12 cellular contexts compared by ENCODE assay signal in genomic region chr7:80923211-80923612, GRCh38. TPM values are rescaled to one million over a fixed set of nuclear protein-coding genes. Genes with fewer than 3 reads are reported as not detected.
DNase-seq lines count a peak whose midpoint lies in the region; ATAC-seq and TF ChIP-seq lines count a peak whose summit lies in the region.
"Had no signal": no experiment of that assay in that cellular context is flagged by ENCODE, and none has a peak within 500 bp of the region (broad histone marks: within the 10 kb centered on the region; RNA-seq: fewer than 3 reads in every experiment).

No MANE protein-coding gene starts in this region.

- H3K27ac ChIP-seq in 22Rv1: peak overlapping the region; percentile 89
- peak overlapping the region; percentile 93 for H3K27ac ChIP-seq in VCaP
- H3K27ac ChIP-seq: neutrophil had no signal

- TF ChIP-seq CTCF in 22Rv1 (IDR thresholded peaks at IDR 0.05) (no peak), VCaP (conservative IDR thresholded peaks at IDR 0.05) (no peak)

- DNase-seq in NCI-H1092 (lab: John Stamatoyannopoulos, UW): peak; percentile 61
- peak; percentile 65 for DNase-seq in NCI-H2227 (lab: John Stamatoyannopoulos, UW; ENCODE audit: unreplicated experiment)
- DNase-seq in H4 (ENCODE audit: low spot score): no peak
- no peak for DNase-seq in activated CD4-positive, alpha-beta T cell treated with anti-CD3 and anti-CD28 coated beads, Interleukin-2, amount 50 U/mL, for 4 hours
- DNase-seq: activated CD4-positive, alpha-beta T cell treated with anti-CD3 and anti-CD28 coated beads, Interleukin-2, amount 50 U/mL, for 1 hour; RPMI8226 had no signal

- ATAC-seq in HG02798 (IDR thresholded peaks at IDR 0.05; ENCODE audit: poor library complexity, unreplicated experiment): no peak
- no peak for ATAC-seq in HG03097 (IDR thresholded peaks at IDR 0.05; ENCODE audit: low FRiP score, unreplicated experiment)

RNA-seq across cellular contexts. Expression of gene SEMA3C, which starts 4.4 kb away (rescaled TPM):
- 135 and 150 TPM in 2 replicates for total RNA-seq in H4 (2014; rRNA removed; shearing (Covaris generic))
- total RNA-seq: activated T-helper 1 cell treated with anti-CD3 and anti-CD28 coated beads, Interleukin-12 subunit alpha, Interleukin-12 subunit beta, Interleukin-2, Interleukin-4 antibody, amounts not matched to agents 30 ng/mL and 10 ng/mL and 1 ng/mL, durations not matched to agents 14 hours and 24 hours and 36 hours had no signal

Comparison
In these comparisons a context has a peak if more than half of its experiments do, and no peak if none do; other contexts are left out.
1. DNase-seq: peak in NCI-H1092 (single experiment) and NCI-H2227 (single experiment); none in H4 (single experiment) and activated CD4-positive, alpha-beta T cell treated with anti-CD3 and anti-CD28 coated beads, Interleukin-2, amount 50 U/mL, for 4 hours (0 of 2).